ENCODE assay signal across 1 cellular context in the genomic region with DNA sequence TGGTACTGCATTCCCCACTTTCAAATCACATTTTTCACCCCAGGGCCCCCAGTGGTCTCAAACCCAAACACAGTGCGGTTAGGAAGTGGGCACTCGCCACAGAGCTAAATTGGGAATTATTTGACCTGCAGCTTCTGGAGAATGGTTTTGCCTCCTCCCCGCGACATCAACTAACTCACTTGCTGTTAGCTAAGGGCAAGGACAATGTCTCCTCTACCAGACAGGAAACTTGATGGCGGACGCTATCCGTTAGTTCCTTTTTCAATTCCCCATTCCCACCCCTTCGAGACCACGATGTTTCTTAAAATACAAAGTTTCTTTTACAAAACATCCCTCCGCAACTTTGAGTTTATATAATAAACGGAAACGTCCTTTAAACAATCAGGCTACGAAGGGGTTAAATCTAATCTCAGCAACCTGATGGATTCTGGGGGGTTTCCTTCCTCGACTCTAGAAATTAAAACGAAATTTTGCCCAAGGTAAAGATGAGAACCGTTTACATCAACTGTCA.
TF ChIP-seq lines count a peak whose summit lies in the region.

No MANE protein-coding gene starts in this region.

TF ChIP-seq in HepG2, 621 proteins besides CTCF, POLR2A, EP300 and RAD21:
- TF ChIP-seq POLR2AphosphoS5 (IDR thresholded peaks at IDR 0.05; ENCODE audit: low read depth, low read length), result 0 out of 2 replicates have a peak, but pooled peaks have one; percentile 1
- no peak for TF ChIP-seq CHD2 (IDR thresholded peaks at IDR 0.05; ENCODE audit: low read depth, low read length)
- no peak for TF ChIP-seq JARID2 (CRISPR knock-in tag; IDR thresholded peaks at IDR 0.05; ENCODE audit: insufficient replicate concordance)
- no peak for TF ChIP-seq ZNF235 (CRISPR knock-in tag; IDR thresholded peaks at IDR 0.05; ENCODE audit: borderline replicate concordance)
- no peak for TF ChIP-seq CBFB (CRISPR knock-in tag; IDR thresholded peaks at IDR 0.05)
- TF ChIP-seq, protein P1, sequence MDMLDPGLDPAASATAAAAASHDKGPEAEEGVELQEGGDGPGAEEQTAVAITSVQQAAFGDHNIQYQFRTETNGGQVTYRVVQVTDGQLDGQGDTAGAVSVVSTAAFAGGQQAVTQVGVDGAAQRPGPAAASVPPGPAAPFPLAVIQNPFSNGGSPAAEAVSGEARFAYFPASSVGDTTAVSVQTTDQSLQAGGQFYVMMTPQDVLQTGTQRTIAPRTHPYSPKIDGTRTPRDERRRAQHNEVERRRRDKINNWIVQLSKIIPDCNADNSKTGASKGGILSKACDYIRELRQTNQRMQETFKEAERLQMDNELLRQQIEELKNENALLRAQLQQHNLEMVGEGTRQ (IDR thresholded peaks at IDR 0.05; ENCODE audit: low read depth, low read length), result no peak
- TF ChIP-seq, protein P1 (CRISPR knock-in tag; IDR thresholded peaks at IDR 0.05; ENCODE audit: borderline replicate concordance), result no peak
- TF ChIP-seq EHMT2 (IDR thresholded peaks at IDR 0.05; ENCODE audit: borderline replicate concordance, low read depth, low read length), result peak; percentile 96; the same call in 1 of the 2 replicates
- peak; percentile 59; the same call in 1 of the 2 replicates for TF ChIP-seq ZBTB38 (CRISPR knock-in tag; IDR thresholded peaks at IDR 0.05)
- no peak for TF ChIP-seq MTA3 (CRISPR knock-in tag; IDR thresholded peaks at IDR 0.05)
- TF ChIP-seq ZNF441 (CRISPR knock-in tag; IDR thresholded peaks at IDR 0.05; ENCODE audit: borderline replicate concordance), result peak; percentile 9; the same call in 1 of the 2 replicates
- peak; percentile 11; the same call in 1 of the 2 replicates for TF ChIP-seq SNAPC2 (CRISPR knock-in tag; IDR thresholded peaks at IDR 0.05)
- TF ChIP-seq CBX1 (IDR thresholded peaks at IDR 0.05; ENCODE audit: low read depth), result no peak
- TF ChIP-seq ZFP90 (CRISPR knock-in tag; IDR thresholded peaks at IDR 0.05; ENCODE audit: borderline replicate concordance), result no peak
- TF ChIP-seq ZNF121 (CRISPR knock-in tag; IDR thresholded peaks at IDR 0.05), result no peak
- no peak for TF ChIP-seq MYNN (CRISPR knock-in tag; IDR thresholded peaks at IDR 0.05; ENCODE audit: low read depth)
- no peak for TF ChIP-seq MYC (CRISPR knock-in tag; IDR thresholded peaks at IDR 0.05; ENCODE audit: borderline replicate concordance)
- TF ChIP-seq ZNF652 (CRISPR knock-in tag; IDR thresholded peaks at IDR 0.05; ENCODE audit: borderline replicate concordance, low read depth), result peak; percentile 92
- TF ChIP-seq, protein P2, sequence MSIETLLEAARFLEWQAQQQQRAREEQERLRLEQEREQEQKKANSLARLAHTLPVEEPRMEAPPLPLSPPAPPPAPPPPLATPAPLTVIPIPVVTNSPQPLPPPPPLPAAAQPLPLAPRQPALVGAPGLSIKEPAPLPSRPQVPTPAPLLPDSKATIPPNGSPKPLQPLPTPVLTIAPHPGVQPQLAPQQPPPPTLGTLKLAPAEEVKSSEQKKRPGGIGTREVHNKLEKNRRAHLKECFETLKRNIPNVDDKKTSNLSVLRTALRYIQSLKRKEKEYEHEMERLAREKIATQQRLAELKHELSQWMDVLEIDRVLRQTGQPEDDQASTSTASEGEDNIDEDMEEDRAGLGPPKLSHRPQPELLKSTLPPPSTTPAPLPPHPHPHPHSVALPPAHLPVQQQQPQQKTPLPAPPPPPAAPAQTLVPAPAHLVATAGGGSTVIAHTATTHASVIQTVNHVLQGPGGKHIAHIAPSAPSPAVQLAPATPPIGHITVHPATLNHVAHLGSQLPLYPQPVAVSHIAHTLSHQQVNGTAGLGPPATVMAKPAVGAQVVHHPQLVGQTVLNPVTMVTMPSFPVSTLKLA (IDR thresholded peaks at IDR 0.05), result no peak
- no peak for TF ChIP-seq RORA (CRISPR knock-in tag; IDR thresholded peaks at IDR 0.05)
- TF ChIP-seq NR2C2 (CRISPR knock-in tag; IDR thresholded peaks at IDR 0.05; ENCODE audit: borderline replicate concordance), result no peak
- TF ChIP-seq PRPF4 (IDR thresholded peaks at IDR 0.05; ENCODE audit: low read depth, low read length, poor library complexity, severe bottlenecking), result peak; percentile 34
- no peak for TF ChIP-seq NR2F1 (CRISPR knock-in tag; IDR thresholded peaks at IDR 0.05)
- no peak for TF ChIP-seq HMG20A (CRISPR knock-in tag; IDR thresholded peaks at IDR 0.05; ENCODE audit: borderline replicate concordance)
- no peak for TF ChIP-seq TBX3 (IDR thresholded peaks at IDR 0.05; ENCODE audit: borderline replicate concordance)
- 0 out of 2 replicates have a peak, but pooled peaks have one; percentile 38 for TF ChIP-seq EED (CRISPR knock-in tag; IDR thresholded peaks at IDR 0.05)
- peak; percentile 59; the same call in 1 of the 2 replicates for TF ChIP-seq ZNF33A (CRISPR knock-in tag; IDR thresholded peaks at IDR 0.05; ENCODE audit: borderline replicate concordance)
